ENCODE assay signal across 14 cellular contexts in genomic region chr6:70289299-70289698, GRCh38. TPM values are rescaled to one million over a fixed set of nuclear protein-coding genes. Genes with fewer than 3 reads are reported as not detected.
DNase-seq lines count a peak whose midpoint lies in the region; ATAC-seq and TF ChIP-seq lines count a peak whose summit lies in the region.
"Had no signal": no experiment of that assay in that cellular context is flagged by ENCODE, and none has a peak within 500 bp of the region (broad histone marks: within the 10 kb centered on the region; RNA-seq: fewer than 3 reads in every experiment).

No MANE protein-coding gene starts in this region.

- no peaks in the 10 kb centered on the region for H3K9me3 ChIP-seq in A673 (ENCODE audit: low read depth, low read length, poor library complexity, severe bottlenecking)
- no peaks in the 10 kb centered on the region for H3K9me3 ChIP-seq in CD4-positive, alpha-beta T cell (ENCODE audit: control insufficient read depth, low read length)

- POLR2A ChIA-PET in A673 (lab: Charles Lee; ENCODE audit: low non-redundant PET), result no interaction called here
- POLR2A ChIA-PET in CD4-positive, alpha-beta T cell (lab: Charles Lee), result no interaction called here

- CTCF ChIA-PET in A673 (lab: Charles Lee), result interaction anchor here (0.6 kb wide), 1 partner anchor 68 kb away, joined by 3 read pairs; no protein-coding TSS in a partner anchor
- CTCF ChIA-PET in activated naive CD4-positive, alpha-beta T cell treated with anti-CD3 and anti-CD28 coated beads for 36 hours (lab: Charles Lee), result interaction anchor here (1.0 kb wide), 1 partner anchor 28 kb away, joined by 3 read pairs; no protein-coding TSS in a partner anchor
- CTCF ChIA-PET in CD4-positive, alpha-beta T cell (lab: Charles Lee), result no interaction called here

- H3F3A ChIP-seq in GM23338 (replicated peaks; ENCODE audit: low read depth), result no peaks in the 10 kb centered on the region

- H3K27me3 ChIP-seq in A673 (replicated peaks; ENCODE audit: insufficient read depth, low read depth, low read length, poor library complexity) (peaks cover 65% of the 10 kb centered on the region), GM23338 (ENCODE audit: insufficient read depth) (peaks cover 5% of the 10 kb centered on the region; the same call in 1 of the 2 replicates)
- H3K27me3 ChIP-seq in CD4-positive, alpha-beta T cell (ENCODE audit: control insufficient read depth, insufficient read depth, low read length), result no peaks in the 10 kb centered on the region

- H3K27me3 Mint-ChIP-seq in GM23338 (ENCODE audit: insufficient read depth, low read depth, poor library complexity), result no peaks in the 10 kb centered on the region
- peaks cover 5% of the 10 kb centered on the region for H3K27me3 Mint-ChIP-seq in activated naive CD4-positive, alpha-beta T cell treated with anti-CD3 and anti-CD28 coated beads for 36 hours (ENCODE audit: low read depth)
- H3K27me3 Mint-ChIP-seq in CD4-positive, alpha-beta T cell, result peaks cover 21% of the 10 kb centered on the region

- H3K27ac ChIP-seq in A673 (ENCODE audit: low read depth, low read length, poor library complexity, severe bottlenecking), result no peak overlapping the region
- H3K27ac ChIP-seq in GM23338 (ENCODE audit: low read depth), result no peak overlapping the region
- no peak overlapping the region for H3K27ac ChIP-seq in CD4-positive, alpha-beta T cell (ENCODE audit: low read depth, low read length)

- H2AFZ ChIP-seq in GM23338, result no peak overlapping the region

- H3K36me3 Mint-ChIP-seq in GM23338 (ENCODE audit: low read depth), result no peaks in the 10 kb centered on the region
- no peaks in the 10 kb centered on the region for H3K36me3 Mint-ChIP-seq in activated naive CD4-positive, alpha-beta T cell treated with anti-CD3 and anti-CD28 coated beads for 36 hours (ENCODE audit: low read depth)
- H3K36me3 Mint-ChIP-seq in CD4-positive, alpha-beta T cell (ENCODE audit: low read depth), result no peaks in the 10 kb centered on the region
- H3K36me3 Mint-ChIP-seq: CD14-positive monocyte; naive thymus-derived CD4-positive, alpha-beta T cell had no signal

- BruUV-seq in A673 (replicated peaks; lab: Mats Ljungman, UMichigan), result no TSS peak

- intact Hi-C loops in A673 (cut with micrococcal nuclease; ENCODE audit: unreplicated experiment), result loop anchor here (5.0 kb wide), 1 partner anchor 67 kb away; no protein-coding TSS in a partner anchor
- intact Hi-C loops in activated naive CD4-positive, alpha-beta T cell treated with anti-CD3 and anti-CD28 coated beads for 36 hours (cut with micrococcal nuclease), result no loop called here
- intact Hi-C loops in CD4-positive, alpha-beta T cell (cut with DNase I, micrococcal nuclease), result no loop called here

- no peaks in the 10 kb centered on the region for H3K79me2 ChIP-seq in GM23338 (replicated peaks; ENCODE audit: insufficient read depth)

- peak; percentile 48 for TF ChIP-seq CTCF in A673 (conservative IDR thresholded peaks at IDR 0.05; ENCODE audit: low read depth, low read length)
- TF ChIP-seq CTCF in GM23338 (conservative IDR thresholded peaks at IDR 0.05; ENCODE audit: low read depth in 2 of 2), result peak; percentile 45 to 53
- no peak for TF ChIP-seq CTCF in CD4-positive, alpha-beta T cell (IDR thresholded peaks at IDR 0.05)

- no peaks in the 10 kb centered on the region for H3K36me3 ChIP-seq in A673 (ENCODE audit: insufficient read depth, low read length, poor library complexity, severe bottlenecking)
- H3K36me3 ChIP-seq in GM23338 (ENCODE audit: insufficient read depth), result no peaks in the 10 kb centered on the region

- 0 out of 2 replicates have a peak, but pooled peaks cover 5% of the 10 kb centered on the region for H3K9me2 ChIP-seq in GM23338 (ENCODE audit: insufficient read depth)

- H3K27ac Mint-ChIP-seq in GM23338, result no peak overlapping the region
- H3K27ac Mint-ChIP-seq in activated naive CD4-positive, alpha-beta T cell treated with anti-CD3 and anti-CD28 coated beads for 36 hours, result no peak overlapping the region
- no peak overlapping the region for H3K27ac Mint-ChIP-seq in CD4-positive, alpha-beta T cell
- H3K27ac Mint-ChIP-seq: CD14-positive monocyte; naive thymus-derived CD4-positive, alpha-beta T cell had no signal

- no peaks in the 10 kb centered on the region for H3K9me3 Mint-ChIP-seq in GM23338
- no peaks in the 10 kb centered on the region for H3K9me3 Mint-ChIP-seq in activated naive CD4-positive, alpha-beta T cell treated with anti-CD3 and anti-CD28 coated beads for 36 hours
- H3K9me3 Mint-ChIP-seq in CD4-positive, alpha-beta T cell, result no peaks in the 10 kb centered on the region
- H3K9me3 Mint-ChIP-seq: CD14-positive monocyte; naive thymus-derived CD4-positive, alpha-beta T cell had no signal

- no peaks in the 10 kb centered on the region for H3K4me1 Mint-ChIP-seq in GM23338
- no peaks in the 10 kb centered on the region for H3K4me1 Mint-ChIP-seq in activated naive CD4-positive, alpha-beta T cell treated with anti-CD3 and anti-CD28 coated beads for 36 hours (ENCODE audit: low read depth)
- no peaks in the 10 kb centered on the region for H3K4me1 Mint-ChIP-seq in CD4-positive, alpha-beta T cell (ENCODE audit: low read depth)
- H3K4me1 Mint-ChIP-seq: CD14-positive monocyte; naive thymus-derived CD4-positive, alpha-beta T cell had no signal

- DNase-seq in A673 (ENCODE audit: low spot score) (peak; percentile 40), GM23338 (ENCODE audit: low spot score) (peak; percentile 37), iPS-NIHi7 (ENCODE audit: extremely low spot score) (peak; percentile 29), T-helper 1 cell (no peak)
- DNase-seq in effector CD4-positive, alpha-beta T cell, result no peak
- no peak for DNase-seq in activated naive CD4-positive, alpha-beta T cell treated with anti-CD3 and anti-CD28 coated beads for 36 hours
- DNase-seq in CD4-positive, alpha-beta T cell, result no peak
- DNase-seq: activated CD4-positive, alpha-beta T cell treated with anti-CD3 and anti-CD28 coated beads for 48 hours; naive thymus-derived CD4-positive, alpha-beta T cell; SHP77 had no signal

- H3K4me1 ChIP-seq in A673 (ENCODE audit: insufficient read depth, low read length, poor library complexity, severe bottlenecking) (no peaks in the 10 kb centered on the region), GM23338 (ENCODE audit: insufficient read depth) (no peaks in the 10 kb centered on the region)

- ATAC-seq in GM23338, result peak; percentile 65
- ATAC-seq in SK-N-SH treated with all-trans-retinoic acid at 6 μM for 48 hours, result 0 out of 3 replicates have a peak, but pooled peaks have one; percentile 51
- no peak for ATAC-seq in CD4-positive, alpha-beta T cell (ENCODE audit: poor library complexity)
- ATAC-seq: naive thymus-derived CD4-positive, alpha-beta T cell had no signal

- H4K20me1 ChIP-seq in GM23338 (replicated peaks; ENCODE audit: insufficient read depth), result no peaks in the 10 kb centered on the region

- H3K4me3 ChIP-seq in A673 (ENCODE audit: low read depth, low read length, poor library complexity, severe bottlenecking) (no peak overlapping the region), GM23338 (no peak overlapping the region)

- no peak overlapping the region for H3K4me3 Mint-ChIP-seq in GM23338
- no peak overlapping the region for H3K4me3 Mint-ChIP-seq in activated naive CD4-positive, alpha-beta T cell treated with anti-CD3 and anti-CD28 coated beads for 36 hours
- H3K4me3 Mint-ChIP-seq in CD4-positive, alpha-beta T cell, result no peak overlapping the region
- H3K4me3 Mint-ChIP-seq: CD14-positive monocyte; naive thymus-derived CD4-positive, alpha-beta T cell had no signal

- no peak overlapping the region for H3K4me2 ChIP-seq in GM23338

TF ChIP-seq in GM23338, 12 proteins besides CTCF, POLR2A, EP300 and RAD21 (continues in another document):
- TF ChIP-seq CREB1 (CRISPR knock-in tag; IDR thresholded peaks at IDR 0.05; ENCODE audit: low read depth) (no peak), ETS1 (IDR thresholded peaks at IDR 0.05) (no peak), EZH2 (IDR thresholded peaks at IDR 0.05; ENCODE audit: low read depth, unreplicated experiment) (no peak), EZH2phosphoT487 (IDR thresholded peaks at IDR 0.05; ENCODE audit: unreplicated experiment) (no peak), POLR2AphosphoS5 (IDR thresholded peaks at IDR 0.05; ENCODE audit: low read depth) (no peak)

TF ChIP-seq in SK-N-SH treated with all-trans-retinoic acid at 6 μM for 48 hours, 23 proteins besides CTCF, POLR2A, EP300 and RAD21 (continues in another document):
- TF ChIP-seq ESRRG (CRISPR knock-in tag; IDR thresholded peaks at IDR 0.05), result no peak
- TF ChIP-seq GLIS3 (CRISPR knock-in tag; IDR thresholded peaks at IDR 0.05), result no peak
- no peak for TF ChIP-seq TSHZ2 (CRISPR knock-in tag; IDR thresholded peaks at IDR 0.05)
- no peak for TF ChIP-seq PPARA (CRISPR knock-in tag; IDR thresholded peaks at IDR 0.05; ENCODE audit: borderline replicate concordance)
- no peak for TF ChIP-seq ZFP3 (CRISPR knock-in tag; IDR thresholded peaks at IDR 0.05)
- TF ChIP-seq ZC3H10 (CRISPR knock-in tag; IDR thresholded peaks at IDR 0.05), result no peak
- TF ChIP-seq ZFP30 (CRISPR knock-in tag; IDR thresholded peaks at IDR 0.05), result no peak
- TF ChIP-seq ZNF565 (CRISPR knock-in tag; conservative IDR thresholded peaks at IDR 0.05; ENCODE audit: low read depth), result no peak

RNA-seq across cellular contexts. Expression of gene COL9A1, which starts 13.6 kb away (rescaled TPM):
- not detected in 2 replicates for total RNA-seq in A673 (2021)
- total RNA-seq in GM23338 (2014; rRNA removed; shearing (Covaris generic)), result 14.1 and 20.3 TPM in 2 replicates
- polyA plus RNA-seq in GM23338 (2016; fragmentation: Nextera tagmentation; extraction: Ambion mirVana), result 13.8 and 16.0 TPM in 2 replicates
- not detected for total RNA-seq in activated naive CD4-positive, alpha-beta T cell treated with anti-CD3 and anti-CD28 coated beads for 36 hours
- total RNA-seq in CD4-positive, alpha-beta T cell, result not detected
- total RNA-seq: bronchial epithelial cell; H4; naive thymus-derived CD4-positive, alpha-beta T cell had no signal
- polyA plus RNA-seq: CD14-positive monocyte; naive thymus-derived CD4-positive, alpha-beta T cell had no signal

Comparison
In these comparisons a context has a peak if more than half of its experiments do, and no peak if none do; other contexts are left out.
1. DNase-seq: peak in A673 (single experiment), GM23338 (single experiment) and iPS-NIHi7 (single experiment); none in effector CD4-positive, alpha-beta T cell (single experiment), activated naive CD4-positive, alpha-beta T cell treated with anti-CD3 and anti-CD28 coated beads for 36 hours (single experiment), CD4-positive, alpha-beta T cell (0 of 10) and T-helper 1 cell (0 of 5).
2. RNA of gene COL9A1, which starts 13.6 kb away (total RNA-seq): 14.1 to 20.3 TPM in GM23338; not detected in A673, not detected in activated naive CD4-positive, alpha-beta T cell treated with anti-CD3 and anti-CD28 coated beads for 36 hours and not detected in CD4-positive, alpha-beta T cell; every median in the first group is over 10 times any median in the second.